ENCODE assay signal across 1 cellular context in the genomic region with DNA sequence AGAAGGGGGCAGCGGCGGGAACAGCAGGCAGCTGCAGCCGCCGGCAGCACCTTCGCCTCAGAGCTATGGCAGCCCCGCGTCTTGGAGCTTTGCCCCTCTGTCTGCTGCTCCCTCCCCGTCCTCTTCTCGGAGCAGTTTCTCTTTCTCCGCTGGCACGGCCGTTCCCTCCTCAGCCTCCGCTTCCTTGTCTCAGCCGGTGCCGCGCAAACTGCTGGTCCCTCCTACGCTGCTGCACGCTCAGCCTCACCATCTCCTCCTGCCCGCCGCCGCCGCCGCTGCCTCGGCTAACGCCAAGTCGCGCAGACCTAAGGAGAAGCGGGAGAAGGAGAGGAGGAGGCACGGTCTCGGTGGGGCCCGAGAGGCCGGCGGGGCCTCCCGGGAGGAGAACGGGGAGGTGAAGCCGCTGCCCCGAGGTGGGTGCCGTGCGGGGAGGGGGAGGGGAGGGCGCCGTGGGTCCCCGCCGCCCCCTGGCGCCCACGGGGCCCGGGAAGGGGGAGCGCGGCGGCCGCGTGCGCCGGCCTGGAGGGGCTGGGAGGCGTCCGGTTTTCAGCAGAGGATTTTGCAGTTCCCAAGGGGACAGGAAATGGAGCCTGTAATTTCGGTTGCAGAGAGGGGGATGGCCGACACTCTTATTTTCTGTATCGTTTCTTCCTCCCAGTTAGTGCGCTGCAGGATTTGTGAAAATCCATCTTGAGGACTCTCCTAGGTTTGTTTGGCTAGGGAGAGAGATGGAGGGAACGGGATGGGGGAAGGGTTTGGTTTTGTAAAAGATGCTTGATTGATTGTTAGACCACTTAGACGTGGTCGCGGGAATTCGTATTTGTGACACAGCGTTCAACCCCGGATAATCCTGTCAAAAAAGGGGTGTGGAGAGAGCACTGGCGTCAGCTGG.
A peak's percentile ranks its signal among the peaks of the same experiment; 100 is the strongest.
TF ChIP-seq lines count a peak whose summit lies in the region.

No MANE protein-coding gene starts in this region.

TF ChIP-seq in HepG2, 621 proteins besides CTCF, POLR2A, EP300 and RAD21 (continued from another document and continues in another):
- TF ChIP-seq, protein P1, sequence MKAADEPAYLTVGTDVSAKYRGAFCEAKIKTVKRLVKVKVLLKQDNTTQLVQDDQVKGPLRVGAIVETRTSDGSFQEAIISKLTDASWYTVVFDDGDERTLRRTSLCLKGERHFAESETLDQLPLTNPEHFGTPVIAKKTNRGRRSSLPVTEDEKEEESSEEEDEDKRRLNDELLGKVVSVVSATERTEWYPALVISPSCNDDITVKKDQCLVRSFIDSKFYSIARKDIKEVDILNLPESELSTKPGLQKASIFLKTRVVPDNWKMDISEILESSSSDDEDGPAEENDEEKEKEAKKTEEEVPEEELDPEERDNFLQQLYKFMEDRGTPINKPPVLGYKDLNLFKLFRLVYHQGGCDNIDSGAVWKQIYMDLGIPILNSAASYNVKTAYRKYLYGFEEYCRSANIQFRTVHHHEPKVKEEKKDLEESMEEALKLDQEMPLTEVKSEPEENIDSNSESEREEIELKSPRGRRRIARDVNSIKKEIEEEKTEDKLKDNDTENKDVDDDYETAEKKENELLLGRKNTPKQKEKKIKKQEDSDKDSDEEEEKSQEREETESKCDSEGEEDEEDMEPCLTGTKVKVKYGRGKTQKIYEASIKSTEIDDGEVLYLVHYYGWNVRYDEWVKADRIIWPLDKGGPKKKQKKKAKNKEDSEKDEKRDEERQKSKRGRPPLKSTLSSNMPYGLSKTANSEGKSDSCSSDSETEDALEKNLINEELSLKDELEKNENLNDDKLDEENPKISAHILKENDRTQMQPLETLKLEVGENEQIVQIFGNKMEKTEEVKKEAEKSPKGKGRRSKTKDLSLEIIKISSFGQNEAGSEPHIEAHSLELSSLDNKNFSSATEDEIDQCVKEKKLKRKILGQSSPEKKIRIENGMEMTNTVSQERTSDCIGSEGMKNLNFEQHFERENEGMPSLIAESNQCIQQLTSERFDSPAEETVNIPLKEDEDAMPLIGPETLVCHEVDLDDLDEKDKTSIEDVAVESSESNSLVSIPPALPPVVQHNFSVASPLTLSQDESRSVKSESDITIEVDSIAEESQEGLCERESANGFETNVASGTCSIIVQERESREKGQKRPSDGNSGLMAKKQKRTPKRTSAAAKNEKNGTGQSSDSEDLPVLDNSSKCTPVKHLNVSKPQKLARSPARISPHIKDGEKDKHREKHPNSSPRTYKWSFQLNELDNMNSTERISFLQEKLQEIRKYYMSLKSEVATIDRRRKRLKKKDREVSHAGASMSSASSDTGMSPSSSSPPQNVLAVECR (CRISPR knock-in tag; IDR thresholded peaks at IDR 0.05; ENCODE audit: borderline replicate concordance) = peak; percentile 90
- TF ChIP-seq ZNF224 (CRISPR knock-in tag; IDR thresholded peaks at IDR 0.05) = no peak
- TF ChIP-seq, protein P2, sequence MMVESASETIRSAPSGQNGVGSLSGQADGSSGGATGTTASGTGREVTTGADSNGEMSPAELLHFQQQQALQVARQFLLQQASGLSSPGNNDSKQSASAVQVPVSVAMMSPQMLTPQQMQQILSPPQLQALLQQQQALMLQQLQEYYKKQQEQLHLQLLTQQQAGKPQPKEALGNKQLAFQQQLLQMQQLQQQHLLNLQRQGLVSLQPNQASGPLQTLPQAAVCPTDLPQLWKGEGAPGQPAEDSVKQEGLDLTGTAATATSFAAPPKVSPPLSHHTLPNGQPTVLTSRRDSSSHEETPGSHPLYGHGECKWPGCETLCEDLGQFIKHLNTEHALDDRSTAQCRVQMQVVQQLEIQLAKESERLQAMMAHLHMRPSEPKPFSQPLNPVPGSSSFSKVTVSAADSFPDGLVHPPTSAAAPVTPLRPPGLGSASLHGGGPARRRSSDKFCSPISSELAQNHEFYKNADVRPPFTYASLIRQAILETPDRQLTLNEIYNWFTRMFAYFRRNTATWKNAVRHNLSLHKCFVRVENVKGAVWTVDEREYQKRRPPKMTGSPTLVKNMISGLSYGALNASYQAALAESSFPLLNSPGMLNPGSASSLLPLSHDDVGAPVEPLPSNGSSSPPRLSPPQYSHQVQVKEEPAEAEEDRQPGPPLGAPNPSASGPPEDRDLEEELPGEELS (CRISPR knock-in tag; IDR thresholded peaks at IDR 0.05) = 0 out of 2 replicates have a peak, but pooled peaks have one; percentile 13
- TF ChIP-seq MEIS1 (CRISPR knock-in tag; IDR thresholded peaks at IDR 0.05; ENCODE audit: borderline replicate concordance) = 0 out of 2 replicates have a peak, but pooled peaks have one; percentile 16
- 0 out of 2 replicates have a peak, but pooled peaks have one; percentile 64 for TF ChIP-seq ZNF253 (CRISPR knock-in tag; IDR thresholded peaks at IDR 0.05; ENCODE audit: borderline replicate concordance)
- TF ChIP-seq TFAP4 (IDR thresholded peaks at IDR 0.05; ENCODE audit: borderline replicate concordance, low read depth) = 0 out of 2 replicates have a peak, but pooled peaks have one; percentile 89
- TF ChIP-seq ZNF569 (CRISPR knock-in tag; IDR thresholded peaks at IDR 0.05; ENCODE audit: borderline replicate concordance) = 0 out of 2 replicates have a peak, but pooled peaks have one; percentile 23
- TF ChIP-seq, protein P3, sequence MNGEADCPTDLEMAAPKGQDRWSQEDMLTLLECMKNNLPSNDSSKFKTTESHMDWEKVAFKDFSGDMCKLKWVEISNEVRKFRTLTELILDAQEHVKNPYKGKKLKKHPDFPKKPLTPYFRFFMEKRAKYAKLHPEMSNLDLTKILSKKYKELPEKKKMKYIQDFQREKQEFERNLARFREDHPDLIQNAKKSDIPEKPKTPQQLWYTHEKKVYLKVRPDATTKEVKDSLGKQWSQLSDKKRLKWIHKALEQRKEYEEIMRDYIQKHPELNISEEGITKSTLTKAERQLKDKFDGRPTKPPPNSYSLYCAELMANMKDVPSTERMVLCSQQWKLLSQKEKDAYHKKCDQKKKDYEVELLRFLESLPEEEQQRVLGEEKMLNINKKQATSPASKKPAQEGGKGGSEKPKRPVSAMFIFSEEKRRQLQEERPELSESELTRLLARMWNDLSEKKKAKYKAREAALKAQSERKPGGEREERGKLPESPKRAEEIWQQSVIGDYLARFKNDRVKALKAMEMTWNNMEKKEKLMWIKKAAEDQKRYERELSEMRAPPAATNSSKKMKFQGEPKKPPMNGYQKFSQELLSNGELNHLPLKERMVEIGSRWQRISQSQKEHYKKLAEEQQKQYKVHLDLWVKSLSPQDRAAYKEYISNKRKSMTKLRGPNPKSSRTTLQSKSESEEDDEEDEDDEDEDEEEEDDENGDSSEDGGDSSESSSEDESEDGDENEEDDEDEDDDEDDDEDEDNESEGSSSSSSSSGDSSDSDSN (CRISPR knock-in tag; IDR thresholded peaks at IDR 0.05) = peak; percentile 83
- peak; percentile 25; the same call in 1 of the 2 replicates for TF ChIP-seq MAX (IDR thresholded peaks at IDR 0.05)
- TF ChIP-seq, protein P4, sequence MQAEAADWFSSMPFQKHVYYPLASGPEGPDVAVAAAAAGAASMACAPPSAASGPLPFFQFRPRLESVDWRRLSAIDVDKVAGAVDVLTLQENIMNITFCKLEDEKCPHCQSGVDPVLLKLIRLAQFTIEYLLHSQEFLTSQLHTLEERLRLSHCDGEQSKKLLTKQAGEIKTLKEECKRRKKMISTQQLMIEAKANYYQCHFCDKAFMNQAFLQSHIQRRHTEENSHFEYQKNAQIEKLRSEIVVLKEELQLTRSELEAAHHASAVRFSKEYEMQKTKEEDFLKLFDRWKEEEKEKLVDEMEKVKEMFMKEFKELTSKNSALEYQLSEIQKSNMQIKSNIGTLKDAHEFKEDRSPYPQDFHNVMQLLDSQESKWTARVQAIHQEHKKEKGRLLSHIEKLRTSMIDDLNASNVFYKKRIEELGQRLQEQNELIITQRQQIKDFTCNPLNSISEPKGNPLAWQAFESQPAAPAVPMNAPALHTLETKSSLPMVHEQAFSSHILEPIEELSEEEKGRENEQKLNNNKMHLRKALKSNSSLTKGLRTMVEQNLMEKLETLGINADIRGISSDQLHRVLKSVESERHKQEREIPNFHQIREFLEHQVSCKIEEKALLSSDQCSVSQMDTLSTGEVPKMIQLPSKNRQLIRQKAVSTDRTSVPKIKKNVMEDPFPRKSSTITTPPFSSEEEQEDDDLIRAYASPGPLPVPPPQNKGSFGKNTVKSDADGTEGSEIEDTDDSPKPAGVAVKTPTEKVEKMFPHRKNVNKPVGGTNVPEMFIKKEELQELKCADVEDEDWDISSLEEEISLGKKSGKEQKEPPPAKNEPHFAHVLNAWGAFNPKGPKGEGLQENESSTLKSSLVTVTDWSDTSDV (CRISPR knock-in tag; IDR thresholded peaks at IDR 0.05) = peak; percentile 35; the same call in 1 of the 2 replicates
- TF ChIP-seq RBFOX2 (IDR thresholded peaks at IDR 0.05; ENCODE audit: low read depth, low read length) = peak; percentile 62; the same call in 1 of the 2 replicates
- TF ChIP-seq ZBTB39 (CRISPR knock-in tag; IDR thresholded peaks at IDR 0.05) = peak; percentile 88; the same call in 1 of the 2 replicates
- TF ChIP-seq ZFP91 (CRISPR knock-in tag; IDR thresholded peaks at IDR 0.05; ENCODE audit: borderline replicate concordance) = peak; percentile 50; the same call in 1 of the 2 replicates
- TF ChIP-seq ZNF891 (CRISPR knock-in tag; IDR thresholded peaks at IDR 0.05) = no peak
- no peak for TF ChIP-seq THAP7 (CRISPR knock-in tag; IDR thresholded peaks at IDR 0.05)
- no peak for TF ChIP-seq ISL2 (CRISPR knock-in tag; IDR thresholded peaks at IDR 0.05)
- TF ChIP-seq NFATC3 (CRISPR knock-in tag; IDR thresholded peaks at IDR 0.05) = no peak
- peak; percentile 50 for TF ChIP-seq ZNF781 (CRISPR knock-in tag; IDR thresholded peaks at IDR 0.05; ENCODE audit: borderline replicate concordance, not compliant biosample characterization)
- no peak; the same call in 1 of the 2 replicates for TF ChIP-seq ZNF563 (CRISPR knock-in tag; IDR thresholded peaks at IDR 0.05)
- TF ChIP-seq SNAPC5 (CRISPR knock-in tag; IDR thresholded peaks at IDR 0.05; ENCODE audit: borderline replicate concordance) = no peak
- TF ChIP-seq NONO (IDR thresholded peaks at IDR 0.05) = no peak
- 0 out of 2 replicates have a peak, but pooled peaks have one; percentile 24 for TF ChIP-seq NONO (CRISPR knock-in tag; conservative IDR thresholded peaks at IDR 0.05)
- peak; percentile 4; the same call in 1 of the 2 replicates for TF ChIP-seq PITX1 (CRISPR knock-in tag; IDR thresholded peaks at IDR 0.05)
- TF ChIP-seq CHD4 (IDR thresholded peaks at IDR 0.05; ENCODE audit: borderline replicate concordance, low read length) = no peak
- TF ChIP-seq TGIF2 (CRISPR knock-in tag; IDR thresholded peaks at IDR 0.05) = peak; percentile 88
- peak; percentile 88 for TF ChIP-seq FOXC1 (CRISPR knock-in tag; IDR thresholded peaks at IDR 0.05; ENCODE audit: borderline replicate concordance)
